In genomic region chr13:51451467-51452390, GRCh38 we compare ENCODE assay signal across 8 cellular contexts. TPM values are rescaled to one million over a fixed set of nuclear protein-coding genes. Genes with fewer than 3 reads are reported as not detected.
DNase-seq lines count a peak whose midpoint lies in the region; ATAC-seq and TF ChIP-seq lines count a peak whose summit lies in the region.

No MANE protein-coding gene starts in this region.

- H3K36me3 ChIP-seq in lung (ENCODE audit: control insufficient read depth in 2 of 2, insufficient read depth in 2 of 2, low read length in 2 of 2) = peaks cover 0 to 9% of the 10 kb centered on the region in 2 donors

- H3K27me3 Mint-ChIP-seq in activated CD4-positive, alpha-beta memory T cell treated with anti-CD3 and anti-CD28 coated beads, Interleukin-2, amount 10 ng/mL, durations not matched to agents 7 days and 5 days = no peaks in the 10 kb centered on the region

- POLR2A ChIA-PET in activated CD4-positive, alpha-beta memory T cell treated with anti-CD3 and anti-CD28 coated beads, Interleukin-2, amount 10 ng/mL, durations not matched to agents 7 days and 5 days (lab: Charles Lee) = interaction anchor here (0.8 to 6.9 kb wide), 30 partner anchors 7 to 377 kb away, joined by 3 to 109 read pairs (median 5); no protein-coding TSS in a partner anchor

- peaks cover 0 to 3% of the 10 kb centered on the region in 2 donors for H3K4me1 ChIP-seq in lung (ENCODE audit: control insufficient read depth in 2 of 2, insufficient read depth in 2 of 2, low read length in 2 of 2)

- peak overlapping the region; percentile 91 for H3K4me3 Mint-ChIP-seq in activated CD4-positive, alpha-beta memory T cell treated with anti-CD3 and anti-CD28 coated beads, Interleukin-2, amount 10 ng/mL, durations not matched to agents 7 days and 5 days

- H3K27me3 ChIP-seq in lung (ENCODE audit: control insufficient read depth, insufficient read depth) = no peaks in the 10 kb centered on the region

- TF ChIP-seq CTCF in AG09309 (IDR thresholded peaks at IDR 0.05; ENCODE audit: control insufficient read depth, insufficient read depth, low read depth, low read length, missing control alignments) = no peak
- no peak for TF ChIP-seq CTCF in lung (IDR thresholded peaks at IDR 0.05; ENCODE audit: control extremely low read depth, extremely low read depth)

- peaks cover 5% of the 10 kb centered on the region for H3K9me3 Mint-ChIP-seq in activated CD4-positive, alpha-beta memory T cell treated with anti-CD3 and anti-CD28 coated beads, Interleukin-2, amount 10 ng/mL, durations not matched to agents 7 days and 5 days

- peaks cover 0 to 7% of the 10 kb centered on the region in 2 donors for H3K9me3 ChIP-seq in lung (ENCODE audit: control insufficient read depth in 2 of 2, insufficient read depth in 1 of 2, low read length in 1 of 2)

- peak overlapping the region; percentile 80 for H3K4me3 ChIP-seq in AG09309 (ENCODE audit: control insufficient read depth, low read depth, low read length)
- peak overlapping the region; percentile 94 for H3K4me3 ChIP-seq in lung

- 0 to 1% methylated on average over 40 to 99 of the region's 99 CpGs for WGBS in lung, 2 donors

- H3K36me3 Mint-ChIP-seq in activated CD4-positive, alpha-beta memory T cell treated with anti-CD3 and anti-CD28 coated beads, Interleukin-2, amount 10 ng/mL, durations not matched to agents 7 days and 5 days (ENCODE audit: low read depth) = peaks cover 57% of the 10 kb centered on the region

- CTCF ChIA-PET in activated CD4-positive, alpha-beta memory T cell treated with anti-CD3 and anti-CD28 coated beads, Interleukin-2, amount 10 ng/mL, durations not matched to agents 7 days and 5 days (lab: Charles Lee) = interaction anchor here (0.8 to 1.8 kb wide), 4 partner anchors 17 to 351 kb away, joined by 3 to 11 read pairs (median 4); no protein-coding TSS in a partner anchor

- peak overlapping the region; percentile 94 for H3K27ac Mint-ChIP-seq in activated CD4-positive, alpha-beta memory T cell treated with anti-CD3 and anti-CD28 coated beads, Interleukin-2, amount 10 ng/mL, durations not matched to agents 7 days and 5 days

- H3K4me1 Mint-ChIP-seq in activated CD4-positive, alpha-beta memory T cell treated with anti-CD3 and anti-CD28 coated beads, Interleukin-2, amount 10 ng/mL, durations not matched to agents 7 days and 5 days = peaks cover 34% of the 10 kb centered on the region

- no peak for DNase-seq in AG09309 (ENCODE audit: low read depth)
- peak; percentile 80 for DNase-seq in NCI-H69 (lab: John Stamatoyannopoulos, UW)
- peak; percentile 85 for DNase-seq in activated CD4-positive, alpha-beta memory T cell treated with anti-CD3 and anti-CD28 coated beads, Interleukin-2, amount 10 ng/mL, durations not matched to agents 7 days and 5 days
- peak; percentile 88 for DNase-seq in ecto neural progenitor cell (ENCODE audit: low spot score)
- peak; percentile 88 for DNase-seq in lung (ENCODE audit: low spot score)
- peak; percentile 62 to 75 (median 66) for DNase-seq in stimulated activated CD4-positive, alpha-beta T cell treated with anti-CD3 and anti-CD28 coated beads, TNF-alpha, amount 100 ng/mL, for 24 hours (ENCODE audit: low read depth in 3 of 3)

- H3K27ac ChIP-seq in lung (ENCODE audit: low read depth in 1 of 2, low read length in 1 of 2) = peak overlapping the region; percentile 89 to 94

- peak; percentile 26 for ATAC-seq in GM19023 (IDR thresholded peaks at IDR 0.05; ENCODE audit: unreplicated experiment)
- peak; percentile 35 for ATAC-seq in HG03280 (IDR thresholded peaks at IDR 0.05; ENCODE audit: unreplicated experiment)
- peak; percentile 6 for ATAC-seq in lung (ENCODE audit: insufficient read depth, low FRiP score)

RNA-seq across cellular contexts. Expression of gene INTS6, which starts 1.1 kb away (rescaled TPM):
- 10 to 100 TPM; 45.5 to 48.9 TPM for total RNA-seq in activated CD4-positive, alpha-beta memory T cell treated with anti-CD3 and anti-CD28 coated beads, Interleukin-2, amount 10 ng/mL, durations not matched to agents 7 days and 5 days
- total RNA-seq in lung = 10 to 100 TPM; 31.7 to 57.7 TPM
- 10 to 100 TPM in 1 of 2 donors, 1 to 10 TPM in 1; 9.5 to 10.4 TPM for polyA plus RNA-seq in lung
